In genomic region chr1:247363000-247363399, GRCh38 we compare ENCODE assay signal across 3 cellular contexts. TPM values are rescaled to one million over a fixed set of nuclear protein-coding genes. Genes with fewer than 3 reads are reported as not detected.
"Had no signal": no experiment of that assay in that cellular context is flagged by ENCODE, and none has a peak within 500 bp of the region (broad histone marks: within the 10 kb centered on the region; RNA-seq: fewer than 3 reads in every experiment).

No MANE protein-coding gene starts in this region.

RNA-seq across cellular contexts. Expression of gene NLRP3, which starts 53.0 kb away (rescaled TPM):
- total RNA-seq: NCI-H460, OCI-LY7, PC-9 had no signal
